Comparison of ENCODE assay signal across 25 cellular contexts in the genomic region with DNA sequence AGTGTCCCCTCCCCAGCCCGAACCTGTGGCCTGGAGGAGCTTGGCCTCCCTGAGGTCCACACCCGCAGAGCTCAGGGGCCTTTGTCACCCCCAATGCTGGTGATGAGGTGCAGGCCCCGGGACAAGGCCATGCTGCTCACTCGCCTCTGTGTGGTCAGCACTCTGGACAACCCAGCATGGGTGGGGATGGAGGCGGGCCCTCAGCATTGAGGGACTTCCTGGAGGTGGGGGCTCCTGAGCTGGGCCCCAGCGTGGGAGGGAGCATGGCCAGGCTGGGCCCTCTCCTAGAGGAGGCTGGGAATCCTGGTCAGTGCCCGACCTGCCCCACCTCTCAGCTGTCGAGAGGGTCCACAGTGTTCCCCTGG. TPM values are rescaled to one million over a fixed set of nuclear protein-coding genes. Genes with fewer than 3 reads are reported as not detected.
DNase-seq lines count a peak whose midpoint lies in the region; ATAC-seq, FAIRE-seq and TF ChIP-seq lines count a peak whose summit lies in the region.
"Had no signal": no experiment of that assay in that cellular context is flagged by ENCODE, and none has a peak within 500 bp of the region (broad histone marks: within the 10 kb centered on the region; RNA-seq: fewer than 3 reads in every experiment).

No MANE protein-coding gene starts in this region.

- TF ChIP-seq RAD21 in H1 (IDR thresholded peaks at IDR 0.05 in 1 of 2, conservative IDR thresholded peaks at IDR 0.05 in 1 of 2; ENCODE audit: low read depth in 2 of 2, low read length in 2 of 2), result no peak

- no peak for TF ChIP-seq POLR2A in H1 (IDR thresholded peaks at IDR 0.05; ENCODE audit: control extremely low read depth in 1 of 2, low read depth in 2 of 2, low read length in 2 of 2)

- H3K23me2 ChIP-seq in H1 (ENCODE audit: low read depth, low read length), result no peaks in the 10 kb centered on the region

- no peak for DNase-seq in NT2/D1 (ENCODE audit: low read depth, low spot score)
- DNase-seq in H1 (ENCODE audit: low read depth in 1 of 2, low spot score in 2 of 2), result no peak
- DNase-seq in lung (ENCODE audit: low spot score), result no peak
- DNase-seq in upper lobe of right lung, result peak; percentile 82
- no peak for DNase-seq in HuH-7 (ENCODE audit: low spot score)
- DNase-seq in CD8-positive, alpha-beta memory T cell, result no peak
- no peak for DNase-seq in foreskin fibroblast
- DNase-seq: effector CD4-positive, alpha-beta T cell; erythroblast; gastrocnemius medialis; GM23248; NCI-H1048; NCI-H1694; NCI-H524 treated with DMSO at 0.1 percent for 48 hours; nucleus accumbens; SJCRH30; tibial artery had no signal

- WGBS in H1 (ENCODE audit: extremely low coverage in 1 of 2, insufficient coverage in 1 of 2, insufficient read length in 1 of 2, insufficient replicate concordance in 2 of 2, low coverage in 1 of 2, low lambda C conversion rate in 2 of 2, missing lambda C conversion rate in 1 of 2), 2 experiments, result 90% methylated on average over 8 of the region's 8 CpGs; no CpG with 5 or more reads in 1 of the 2 experiments
- 62 to 75% methylated on average over 8 of the region's 8 CpGs for WGBS in lung, 2 donors

- H3K14ac ChIP-seq in H1 (ENCODE audit: insufficient read length), result no peak overlapping the region

- ATAC-seq in lung (ENCODE audit: insufficient read depth, low FRiP score) (peak; percentile 3), upper lobe of right lung (peak; percentile 62)
- ATAC-seq: gastrocnemius medialis; naive thymus-derived CD4-positive, alpha-beta T cell; Panc1 had no signal

- 0 out of 2 replicates have a peak overlapping the region, but pooled peaks have one; percentile 9 for H2BK12ac ChIP-seq in H1 (ENCODE audit: low read depth, low read length)

- CTCF ChIA-PET in H1 (lab: Charles Lee; ENCODE audit: partially characterized antibody), result interaction anchor here (0.6 to 52.9 kb wide), 11 partner anchors 21 to 661 kb away, joined by 3 to 2507 read pairs (median 4); partner anchors contain the start of gene FGFR3
- CTCF ChIA-PET in CD8-positive, alpha-beta memory T cell (lab: Charles Lee), result no interaction called here

- H3K4me2 ChIP-seq in H1 (ENCODE audit: insufficient read depth in 1 of 2, low read depth in 2 of 2, low read length in 2 of 2), result no peak overlapping the region
- H3K4me2 ChIP-seq: hepatocyte had no signal

- H3K27ac ChIP-seq in H1 (ENCODE audit: low read depth, low read length) (no peak overlapping the region), lung (ENCODE audit: low read depth in 1 of 2, low read length in 1 of 2) (no peak overlapping the region), upper lobe of right lung (no peak overlapping the region)
- no peak overlapping the region for H3K27ac ChIP-seq in CD8-positive, alpha-beta memory T cell (ENCODE audit: low read depth, low read length)
- H3K27ac ChIP-seq: C4-2B, gastrocnemius medialis, GM23248, hepatocyte, SJCRH30, tibial artery had no signal

- H3K27me3 ChIP-seq in NT2/D1 (ENCODE audit: insufficient read depth, insufficient read length) (no peaks in the 10 kb centered on the region), H1 (replicated peaks in 1 of 4; ENCODE audit: control insufficient read depth in 3 of 4, extremely low read depth in 1 of 4, insufficient read depth in 3 of 4, low read length in 3 of 4) (peaks cover 0 to 4% (median 0%) of the 10 kb centered on the region in 4 experiments; a peak in 2 of 7 replicates), lung (ENCODE audit: control insufficient read depth, insufficient read depth) (no peaks in the 10 kb centered on the region), upper lobe of right lung (no peaks in the 10 kb centered on the region)
- no peaks in the 10 kb centered on the region for H3K27me3 ChIP-seq in CD8-positive, alpha-beta memory T cell (ENCODE audit: insufficient read depth, low read length, poor library complexity, severe bottlenecking)
- H3K27me3 ChIP-seq: gastrocnemius medialis, hepatocyte, SJCRH30 had no signal

- H3K4me1 ChIP-seq in NT2/D1 (ENCODE audit: insufficient read depth, insufficient read length) (peaks cover 52% of the 10 kb centered on the region), H1 (replicated peaks in 1 of 4; ENCODE audit: control insufficient read depth in 3 of 4, insufficient read depth in 4 of 4, low read length in 3 of 4) (peaks cover 0 to 12% (median 7%) of the 10 kb centered on the region in 4 experiments; a peak in 4 of 7 replicates), lung (ENCODE audit: control insufficient read depth in 2 of 2, insufficient read depth in 2 of 2, low read length in 2 of 2) (peaks cover 0 to 17% of the 10 kb centered on the region in 2 donors), upper lobe of right lung (peaks cover 24% of the 10 kb centered on the region)
- peaks cover 12% of the 10 kb centered on the region for H3K4me1 ChIP-seq in CD8-positive, alpha-beta memory T cell (ENCODE audit: insufficient read depth, low read length)
- H3K4me1 ChIP-seq: gastrocnemius medialis had no signal

- H3K9me3 Mint-ChIP-seq in CD8-positive, alpha-beta memory T cell, result no peaks in the 10 kb centered on the region
- H3K9me3 Mint-ChIP-seq: activated naive CD4-positive, alpha-beta T cell treated with anti-CD3 and anti-CD28 coated beads, Interleukin-2, amount 10 ng/mL, durations not matched to agents 7 days and 5 days; activated T-helper 1 cell treated with anti-CD3 and anti-CD28 coated beads, Interleukin-12 subunit alpha, Interleukin-12 subunit beta, Interleukin-2, Interleukin-4 antibody, amounts not matched to agents 30 ng/mL and 10 ng/mL and 1 ng/mL, durations not matched to agents 14 hours and 24 hours and 36 hours; naive thymus-derived CD4-positive, alpha-beta T cell had no signal

- no peak overlapping the region for H3K4ac ChIP-seq in H1 (replicated peaks; ENCODE audit: insufficient read length, low read depth, low read length)

- no peak for FAIRE-seq in H1 (lab: Jason Lieb, UNC)
- FAIRE-seq: TTC549 had no signal

- TF ChIP-seq CTCF in H1 (IDR thresholded peaks at IDR 0.05; ENCODE audit: control extremely low read depth in 1 of 3, insufficient read depth in 1 of 3, low read depth in 1 of 3, low read length in 3 of 3) (no peak), lung (IDR thresholded peaks at IDR 0.05; ENCODE audit: control extremely low read depth, extremely low read depth) (no peak), upper lobe of right lung (IDR thresholded peaks at IDR 0.05) (no peak), foreskin fibroblast (IDR thresholded peaks at IDR 0.05; ENCODE audit: low read depth, low read length) (no peak)

- no peak overlapping the region for H4K5ac ChIP-seq in H1 (ENCODE audit: insufficient read length, low read depth, low read length)

- no peak overlapping the region; the same call in none of the 2 replicates for H3K18ac ChIP-seq in H1 (ENCODE audit: extremely low read depth, low read length)

- H3K27ac Mint-ChIP-seq in CD8-positive, alpha-beta memory T cell, result no peak overlapping the region

- H2BK5ac ChIP-seq in H1 (ENCODE audit: low read depth, low read length), result 0 out of 2 replicates have a peak overlapping the region, but pooled peaks have one; percentile 44

- H3K9me3 ChIP-seq in NT2/D1 (ENCODE audit: insufficient read depth, low read length) (no peaks in the 10 kb centered on the region), H1 (ENCODE audit: insufficient read depth in 2 of 2, low read depth in 1 of 2, low read length in 1 of 2) (no peaks in the 10 kb centered on the region), lung (ENCODE audit: control insufficient read depth in 2 of 2, insufficient read depth in 1 of 2, low read length in 1 of 2) (no peaks in the 10 kb centered on the region), upper lobe of right lung (no peaks in the 10 kb centered on the region)
- no peaks in the 10 kb centered on the region for H3K9me3 ChIP-seq in CD8-positive, alpha-beta memory T cell (ENCODE audit: low read length)
- H3K9me3 ChIP-seq: gastrocnemius medialis, SJCRH30, stomach, tibial artery had no signal

- no peak overlapping the region for H2AFZ ChIP-seq in H1 (ENCODE audit: low read length)
- H2AFZ ChIP-seq: GM23248, hepatocyte had no signal

- peak overlapping the region; percentile 32; the same call in 1 of the 2 replicates for H2BK20ac ChIP-seq in H1 (ENCODE audit: low read length)

- no peaks in the 10 kb centered on the region for H3K36me3 Mint-ChIP-seq in CD8-positive, alpha-beta memory T cell
- H3K36me3 Mint-ChIP-seq: activated naive CD4-positive, alpha-beta T cell treated with anti-CD3 and anti-CD28 coated beads, Interleukin-2, amount 10 ng/mL, durations not matched to agents 7 days and 5 days; naive thymus-derived CD4-positive, alpha-beta T cell had no signal

- H4K8ac ChIP-seq in H1 (ENCODE audit: extremely low read depth, insufficient read depth, low read length), result no peak overlapping the region

- no peaks in the 10 kb centered on the region for H3K79me2 ChIP-seq in H1 (ENCODE audit: control insufficient read depth in 1 of 2, insufficient read depth in 2 of 2, low read length in 2 of 2)
- H3K79me2 ChIP-seq: hepatocyte had no signal

- H3K36me3 ChIP-seq in NT2/D1 (ENCODE audit: insufficient read depth, insufficient read length, low read length) (no peaks in the 10 kb centered on the region), H1 (ENCODE audit: control insufficient read depth in 2 of 4, insufficient read depth in 4 of 4, low read length in 3 of 4) (no peaks in the 10 kb centered on the region), lung (ENCODE audit: control insufficient read depth in 2 of 2, insufficient read depth in 2 of 2, low read length in 2 of 2) (no peaks in the 10 kb centered on the region), upper lobe of right lung (no peaks in the 10 kb centered on the region)
- no peaks in the 10 kb centered on the region for H3K36me3 ChIP-seq in CD8-positive, alpha-beta memory T cell (ENCODE audit: insufficient read depth, low read length)
- H3K36me3 ChIP-seq: gastrocnemius medialis, SJCRH30, stomach, tibial artery had no signal

- no peak overlapping the region for H2AK5ac ChIP-seq in H1 (ENCODE audit: low read depth, low read length)

- H3K79me1 ChIP-seq in H1 (ENCODE audit: low read depth, low read length), result no peaks in the 10 kb centered on the region

- H3K23ac ChIP-seq in H1 (ENCODE audit: insufficient read length), result no peak overlapping the region

- no peak for TF ChIP-seq EP300 in H1 (IDR thresholded peaks at IDR 0.05; ENCODE audit: borderline replicate concordance in 1 of 2, low read depth in 2 of 2, low read length in 2 of 2)

- H2BK15ac ChIP-seq in H1 (ENCODE audit: low read length), result no peak overlapping the region

- POLR2A ChIA-PET in H1 (lab: Charles Lee; ENCODE audit: partially characterized antibody), result interaction anchor here (0.7 to 2.5 kb wide), 14 partner anchors 8 to 58 kb away, joined by 3 to 8 read pairs (median 4); no protein-coding TSS in a partner anchor
- POLR2A ChIA-PET in CD8-positive, alpha-beta memory T cell (lab: Charles Lee), result no interaction called here

- peaks cover 0 to 1% of the 10 kb centered on the region in 2 donors for H3K27me3 Mint-ChIP-seq in CD8-positive, alpha-beta memory T cell
- H3K27me3 Mint-ChIP-seq: activated naive CD4-positive, alpha-beta T cell treated with anti-CD3 and anti-CD28 coated beads, Interleukin-2, amount 10 ng/mL, durations not matched to agents 7 days and 5 days; naive thymus-derived CD4-positive, alpha-beta T cell had no signal

- intact Hi-C loops in upper lobe of right lung (cut with DNase I), result no loop called here

- H3K9ac ChIP-seq in NT2/D1 (ENCODE audit: insufficient read length, low read depth) (peak overlapping the region; percentile 70), H1 (replicated peaks in 1 of 4; ENCODE audit: extremely low read depth in 1 of 4, low read depth in 3 of 4, low read length in 3 of 4) (no peak overlapping the region)
- H3K9ac ChIP-seq: GM23248 had no signal

- no peak overlapping the region for H2BK120ac ChIP-seq in H1 (replicated peaks; ENCODE audit: low read depth, low read length)

- H3K4me1 Mint-ChIP-seq in CD8-positive, alpha-beta memory T cell, result peaks cover 0 to 3% (median 0%) of the 10 kb centered on the region in 3 donors

- peak overlapping the region; percentile 22 for H4K91ac ChIP-seq in H1 (replicated peaks; ENCODE audit: insufficient read length, low read length)

- H3K4me3 ChIP-seq in NT2/D1 (ENCODE audit: insufficient read length, low read depth) (no peak overlapping the region), H1 (ENCODE audit: extremely low read depth in 1 of 4, insufficient read depth in 2 of 4, low read depth in 3 of 4, low read length in 4 of 4) (no peak overlapping the region), lung (no peak overlapping the region), upper lobe of right lung (no peak overlapping the region), foreskin fibroblast (ENCODE audit: low read depth in 1 of 2, low read length in 2 of 2) (no peak overlapping the region)
- no peak overlapping the region for H3K4me3 ChIP-seq in CD8-positive, alpha-beta memory T cell (ENCODE audit: low read length)
- H3K4me3 ChIP-seq: gastrocnemius medialis, GM23248, hepatocyte, SJCRH30, stomach, tibial artery had no signal

- H3K4me3 Mint-ChIP-seq in CD8-positive, alpha-beta memory T cell, result no peak overlapping the region
- H3K4me3 Mint-ChIP-seq: activated naive CD4-positive, alpha-beta T cell treated with anti-CD3 and anti-CD28 coated beads, Interleukin-2, amount 10 ng/mL, durations not matched to agents 7 days and 5 days; activated T-helper 1 cell treated with anti-CD3 and anti-CD28 coated beads, Interleukin-12 subunit alpha, Interleukin-12 subunit beta, Interleukin-2, Interleukin-4 antibody, amounts not matched to agents 30 ng/mL and 10 ng/mL and 1 ng/mL, durations not matched to agents 14 hours and 24 hours and 36 hours had no signal

- H4K20me1 ChIP-seq in H1 (replicated peaks in 1 of 2; ENCODE audit: control insufficient read depth in 1 of 2, insufficient read depth in 2 of 2, low read length in 2 of 2), result no peaks in the 10 kb centered on the region

- H3K56ac ChIP-seq in H1 (replicated peaks; ENCODE audit: insufficient read length, low read depth, low read length), result no peak overlapping the region

RNA-seq across cellular contexts. Expression of gene TACC3, which starts 30.6 kb away (rescaled TPM):
- total RNA-seq in H1 (2021; fragmentation: NEBNext Ultra II Directional; extraction: Animal tissue kit (Norgen Biotek cat#: 25700)), result 147 and 148 TPM in 2 replicates
- 73.8 and 113 TPM in 2 replicates for polyA plus RNA-seq in H1 (2011; rRNA removed)
- 93.2 TPM for polyA plus RNA-seq in H1 (2011; cell fraction: cytosol; rRNA removed)
- polyA plus RNA-seq in H1 (2011; cell fraction: nucleus; rRNA removed), result 159 TPM
- 127 to 150 TPM (median 147 TPM) in 4 replicates for polyA plus RNA-seq in H1 (2012, experiment 1 of 2)
- 102 TPM for polyA plus RNA-seq in H1 (2012, experiment 2 of 2)
- polyA plus RNA-seq in H1 (2013, experiment 1 of 2), result 103 TPM
- polyA plus RNA-seq in H1 (2013, experiment 2 of 2), result 92.2 TPM
- 22.0 and 36.9 TPM in 2 replicates for polyA minus RNA-seq in H1 (2011; rRNA and poly(A)+ RNA removed)
- 57.8 TPM for polyA minus RNA-seq in H1 (2011; cell fraction: cytosol; rRNA and poly(A)+ RNA removed)
- polyA minus RNA-seq in H1 (2011; cell fraction: nucleus; rRNA and poly(A)+ RNA removed), result 46.0 TPM
- 10 to 100 TPM; 13.8 to 18.7 TPM for total RNA-seq in lung
- 10 to 100 TPM; 18.3 to 22.1 TPM for polyA plus RNA-seq in lung
- total RNA-seq in upper lobe of right lung, result 13.3 TPM
- 100 to 1,000 TPM; 124 to 129 TPM for total RNA-seq in CD8-positive, alpha-beta memory T cell
- 45.5 TPM for polyA plus RNA-seq in CD8-positive, alpha-beta memory T cell

RNA-seq across cellular contexts. Expression of gene TMEM129, which starts 30.8 kb away (rescaled TPM):
- 28.5 and 31.5 TPM in 2 replicates for total RNA-seq in H1 (2021; fragmentation: NEBNext Ultra II Directional; extraction: Animal tissue kit (Norgen Biotek cat#: 25700))
- polyA plus RNA-seq in H1 (2011; rRNA removed), result 58.7 and 89.1 TPM in 2 replicates
- polyA plus RNA-seq in H1 (2011; cell fraction: cytosol; rRNA removed), result 56.3 TPM
- 148 TPM for polyA plus RNA-seq in H1 (2011; cell fraction: nucleus; rRNA removed)
- 20.4 to 36.0 TPM (median 32.1 TPM) in 4 replicates for polyA plus RNA-seq in H1 (2012, experiment 1 of 2)
- polyA plus RNA-seq in H1 (2012, experiment 2 of 2), result 25.8 TPM
- 24.7 TPM for polyA plus RNA-seq in H1 (2013, experiment 1 of 2)
- polyA plus RNA-seq in H1 (2013, experiment 2 of 2), result 26.9 TPM
- 16.4 and 19.6 TPM in 2 replicates for polyA minus RNA-seq in H1 (2011; rRNA and poly(A)+ RNA removed)
- 25.7 TPM for polyA minus RNA-seq in H1 (2011; cell fraction: cytosol; rRNA and poly(A)+ RNA removed)
- 30.7 TPM for polyA minus RNA-seq in H1 (2011; cell fraction: nucleus; rRNA and poly(A)+ RNA removed)
- total RNA-seq in lung, result 10 to 100 TPM; 16.6 to 45.2 TPM
- 10 to 100 TPM; 36.9 to 38.7 TPM for polyA plus RNA-seq in lung
- 33.2 TPM for total RNA-seq in upper lobe of right lung
- total RNA-seq in CD8-positive, alpha-beta memory T cell, result 10 to 100 TPM; 27.6 to 30.6 TPM
- polyA plus RNA-seq in CD8-positive, alpha-beta memory T cell, result 42.1 TPM

RNA-seq across cellular contexts. Expression of gene SLBP, which starts 39.8 kb away (rescaled TPM):
- total RNA-seq in H1 (2021; fragmentation: NEBNext Ultra II Directional; extraction: Animal tissue kit (Norgen Biotek cat#: 25700)), result 45.1 and 49.0 TPM in 2 replicates
- 24.6 and 44.1 TPM in 2 replicates for polyA plus RNA-seq in H1 (2011; rRNA removed)
- 41.5 TPM for polyA plus RNA-seq in H1 (2011; cell fraction: cytosol; rRNA removed)
- 18.5 TPM for polyA plus RNA-seq in H1 (2011; cell fraction: nucleus; rRNA removed)
- 36.4 to 63.8 TPM (median 38.7 TPM) in 4 replicates for polyA plus RNA-seq in H1 (2012, experiment 1 of 2)
- 16.6 TPM for polyA plus RNA-seq in H1 (2012, experiment 2 of 2)
- polyA plus RNA-seq in H1 (2013, experiment 1 of 2), result 38.1 TPM
- 38.5 TPM for polyA plus RNA-seq in H1 (2013, experiment 2 of 2)
- 19.4 and 22.8 TPM in 2 replicates for polyA minus RNA-seq in H1 (2011; rRNA and poly(A)+ RNA removed)
- polyA minus RNA-seq in H1 (2011; cell fraction: cytosol; rRNA and poly(A)+ RNA removed), result 29.6 TPM
- polyA minus RNA-seq in H1 (2011; cell fraction: nucleus; rRNA and poly(A)+ RNA removed), result 13.3 TPM
- 10 to 100 TPM; 34.9 to 43.2 TPM for total RNA-seq in lung
- polyA plus RNA-seq in lung, result 10 to 100 TPM; 34.9 to 35.0 TPM
- 32.8 TPM for total RNA-seq in upper lobe of right lung
- total RNA-seq in CD8-positive, alpha-beta memory T cell, result 100 to 1,000 TPM; 163 to 164 TPM
- 71.6 TPM for polyA plus RNA-seq in CD8-positive, alpha-beta memory T cell

RNA-seq across cellular contexts. Expression of gene FGFR3, which starts 41.2 kb away (rescaled TPM):
- total RNA-seq in H1 (2021; fragmentation: NEBNext Ultra II Directional; extraction: Animal tissue kit (Norgen Biotek cat#: 25700)), result 19.5 TPM in 2 replicates
- polyA plus RNA-seq in H1 (2011; rRNA removed) (9.0 and 18.6 TPM in 2 replicates), lung (10 to 100 TPM in 1 of 2 donors, 1 to 10 TPM in 1; 8.1 to 20.0 TPM)
- polyA plus RNA-seq in H1 (2011; cell fraction: cytosol; rRNA removed), result 23.3 TPM
- polyA plus RNA-seq in H1 (2011; cell fraction: nucleus; rRNA removed), result 124 TPM
- polyA plus RNA-seq in H1 (2012, experiment 1 of 2), result 17.5 to 23.1 TPM (median 20.3 TPM) in 4 replicates
- polyA plus RNA-seq in H1 (2012, experiment 2 of 2), result 15.8 TPM
- 8.6 TPM for polyA plus RNA-seq in H1 (2013, experiment 1 of 2)
- polyA plus RNA-seq in H1 (2013, experiment 2 of 2), result 8.2 TPM
- 4.2 and 7.4 TPM in 2 replicates for polyA minus RNA-seq in H1 (2011; rRNA and poly(A)+ RNA removed)
- 22.6 TPM for polyA minus RNA-seq in H1 (2011; cell fraction: cytosol; rRNA and poly(A)+ RNA removed)
- 34.9 TPM for polyA minus RNA-seq in H1 (2011; cell fraction: nucleus; rRNA and poly(A)+ RNA removed)
- total RNA-seq in lung (10 to 100 TPM; 24.8 to 99.3 TPM), upper lobe of right lung (32.1 TPM)
- total RNA-seq in CD8-positive, alpha-beta memory T cell, result under 1 TPM in 1 of 2 experiments, not detected in 1; 0.07 TPM
- polyA plus RNA-seq in CD8-positive, alpha-beta memory T cell, result not detected
- polyA plus RNA-seq: naive thymus-derived CD4-positive, alpha-beta T cell had no signal
